16 cellular contexts compared by ENCODE assay signal in the genomic region with DNA sequence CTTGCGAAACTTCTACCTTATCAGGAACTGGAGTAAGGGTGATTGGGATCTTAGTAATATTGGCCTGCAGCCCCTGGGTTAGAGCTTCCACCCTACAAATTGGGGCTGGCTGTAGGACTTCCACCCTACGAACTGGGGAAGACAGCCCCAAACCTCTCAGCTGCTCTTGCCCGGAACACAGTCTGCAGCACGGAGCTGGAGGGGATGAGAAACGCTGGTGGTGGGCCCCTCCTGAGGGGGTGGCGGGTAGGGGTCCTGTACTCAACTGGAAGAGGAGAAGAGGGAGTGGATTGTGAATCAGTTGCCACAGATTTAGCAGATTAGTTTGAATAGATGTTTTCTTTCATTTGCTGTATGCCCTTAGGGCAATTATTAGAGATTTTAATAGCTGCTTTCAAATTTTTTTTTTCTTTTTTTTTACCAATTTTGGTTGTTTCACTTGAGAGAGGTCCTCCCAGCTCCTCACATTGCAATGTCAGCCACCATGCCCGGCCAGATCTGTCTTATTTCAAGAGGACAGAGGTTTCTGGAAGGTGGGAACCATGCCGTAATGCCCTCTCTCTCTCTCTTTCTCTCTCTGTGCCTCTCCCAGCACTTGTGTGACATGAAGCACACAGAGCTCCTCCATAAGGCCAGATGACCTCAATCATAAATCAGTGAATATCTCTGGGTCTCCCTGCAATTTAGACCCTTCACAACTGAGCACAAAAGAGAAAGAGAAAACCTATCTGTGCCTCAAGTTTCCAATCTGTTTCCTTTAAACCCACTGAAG.
"Had no signal": no experiment of that assay in that cellular context is flagged by ENCODE, and none has a peak within 500 bp of the region (broad histone marks: within the 10 kb centered on the region; RNA-seq: fewer than 3 reads in every experiment).

No MANE protein-coding gene starts in this region.

- ATAC-seq: activated T-helper 17 cell treated with anti-CD3 and anti-CD28 coated beads, Interleukin-2, amount 50 U/mL, for 72 hours; left lung; natural killer cell treated with Interleukin-12 subunit alpha and Interleukin-12 subunit beta and Interleukin-15 and Interleukin-18, amount 100 ng/mL, for 72 hours had no signal

- H3K36me3 ChIP-seq: left lung, transverse colon had no signal

- DNase-seq: activated CD4-positive, alpha-beta T cell treated with anti-CD3 and anti-CD28 coated beads, Interleukin-2, amount 10 ng/mL, durations not matched to agents 7 days and 5 days; activated naive CD4-positive, alpha-beta T cell treated with anti-CD3 and anti-CD28 coated beads, Interleukin-2, amount 50 U/mL, for 16 hours; dorsolateral prefrontal cortex; erythroblast; left lung; nucleus accumbens; stimulated activated CD4-positive, alpha-beta T cell treated with anti-CD3 and anti-CD28 coated beads, Interleukin-15, amount 100 ng/mL, for 24 hours; stimulated activated CD4-positive, alpha-beta T cell treated with anti-CD3 and anti-CD28 coated beads, Interleukin-4, amount 100 ng/mL, for 1 hour; stimulated activated naive CD4-positive, alpha-beta T cell; substantia nigra; T-helper 9 cell; transverse colon had no signal

- H3K36me3 Mint-ChIP-seq: natural killer cell treated with Interleukin-12 subunit alpha and Interleukin-12 subunit beta and Interleukin-15 and Interleukin-18, amount 100 ng/mL, for 72 hours had no signal

- H3K27ac Mint-ChIP-seq: activated CD4-positive, alpha-beta T cell treated with anti-CD3 and anti-CD28 coated beads, Interleukin-2, amount 10 ng/mL, durations not matched to agents 7 days and 5 days; activated T-helper 17 cell treated with anti-CD3 and anti-CD28 coated beads, Interleukin-2, amount 50 U/mL, for 72 hours; memory B cell; natural killer cell treated with Interleukin-12 subunit alpha and Interleukin-12 subunit beta and Interleukin-15 and Interleukin-18, amount 100 ng/mL, for 72 hours had no signal

- H3K27ac ChIP-seq: dorsolateral prefrontal cortex, left lung, skin epidermis, transverse colon had no signal

- H3K4me3 Mint-ChIP-seq: activated CD4-positive, alpha-beta T cell treated with anti-CD3 and anti-CD28 coated beads, Interleukin-2, amount 10 ng/mL, durations not matched to agents 7 days and 5 days; activated T-helper 17 cell treated with anti-CD3 and anti-CD28 coated beads, Interleukin-2, amount 50 U/mL, for 72 hours; memory B cell; natural killer cell treated with Interleukin-12 subunit alpha and Interleukin-12 subunit beta and Interleukin-15 and Interleukin-18, amount 100 ng/mL, for 72 hours had no signal

- H3K4me1 ChIP-seq: left lung, transverse colon had no signal

- H3K4me3 ChIP-seq: dorsolateral prefrontal cortex, left lung, skin epidermis, transverse colon had no signal

- H3K9me3 Mint-ChIP-seq: activated T-helper 17 cell treated with anti-CD3 and anti-CD28 coated beads, Interleukin-2, amount 50 U/mL, for 72 hours; natural killer cell treated with Interleukin-12 subunit alpha and Interleukin-12 subunit beta and Interleukin-15 and Interleukin-18, amount 100 ng/mL, for 72 hours had no signal

- H3K27me3 ChIP-seq: left lung, transverse colon had no signal

- H3K9me3 ChIP-seq: transverse colon had no signal

- H3K4me1 Mint-ChIP-seq: activated CD4-positive, alpha-beta T cell treated with anti-CD3 and anti-CD28 coated beads, Interleukin-2, amount 10 ng/mL, durations not matched to agents 7 days and 5 days; activated T-helper 17 cell treated with anti-CD3 and anti-CD28 coated beads, Interleukin-2, amount 50 U/mL, for 72 hours; memory B cell had no signal
